17 cellular contexts compared by ENCODE assay signal in the genomic region with DNA sequence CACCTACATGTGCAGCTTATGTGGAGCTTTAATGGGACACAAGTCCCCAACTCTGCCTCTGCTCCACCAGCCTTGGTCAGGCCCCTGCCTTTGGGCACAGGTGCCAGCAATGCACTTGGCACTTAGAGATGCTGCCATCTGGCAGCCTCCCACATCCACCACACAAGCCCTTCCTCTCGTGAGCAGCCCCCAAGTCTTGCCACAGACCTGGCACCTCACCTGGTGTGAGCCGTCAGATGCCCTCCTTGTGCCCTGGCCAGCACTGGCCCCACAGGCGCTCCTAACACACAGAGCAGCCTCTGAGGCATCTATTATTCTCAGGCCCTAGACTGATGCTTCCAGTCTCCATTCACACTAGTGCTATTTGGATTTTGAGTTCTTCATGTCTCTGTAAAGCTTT. TPM values are rescaled to one million over a fixed set of nuclear protein-coding genes. Genes with fewer than 3 reads are reported as not detected.
DNase-seq lines count a peak whose midpoint lies in the region; ATAC-seq, FAIRE-seq and TF ChIP-seq lines count a peak whose summit lies in the region.
"Had no signal": no experiment of that assay in that cellular context is flagged by ENCODE, and none has a peak within 500 bp of the region (broad histone marks: within the 10 kb centered on the region; RNA-seq: fewer than 3 reads in every experiment).

No MANE protein-coding gene starts in this region.

- peak overlapping the region; percentile 49 for H3K4me2 ChIP-seq in BLaER1
- H3K4me2 ChIP-seq: PC-9 had no signal

- peaks cover 13% of the 10 kb centered on the region for H3K36me3 Mint-ChIP-seq in activated naive CD8-positive, alpha-beta T cell treated with anti-CD3 and anti-CD28 coated beads, Interleukin-2, amount 50 U/mL, for 24 hours (ENCODE audit: low read depth)

- no peak for TF ChIP-seq EP300 in ovary (IDR thresholded peaks at IDR 0.05)

- no peak for TF ChIP-seq CTCF in ovary (IDR thresholded peaks at IDR 0.05)

- no peaks in the 10 kb centered on the region for H3K27me3 Mint-ChIP-seq in activated naive CD8-positive, alpha-beta T cell treated with anti-CD3 and anti-CD28 coated beads, Interleukin-2, amount 50 U/mL, for 24 hours
- H3K27me3 Mint-ChIP-seq: activated naive CD8-positive, alpha-beta T cell treated with anti-CD3 and anti-CD28 coated beads, Interleukin-2, amount 10 ng/mL, durations not matched to agents 7 days and 5 days had no signal

- no peak for ATAC-seq in activated naive CD8-positive, alpha-beta T cell treated with anti-CD3 and anti-CD28 coated beads, Interleukin-2, amount 50 U/mL, for 24 hours
- no peak for ATAC-seq in GM21786 (IDR thresholded peaks at IDR 0.05; ENCODE audit: unreplicated experiment)
- ATAC-seq: heart left ventricle, left colon had no signal

- 79 to 90% (median 83%) methylated on average over 3 of the region's 3 CpGs for WGBS in ovary, 3 donors

- H3K27me3 ChIP-seq in BLaER1 = no peaks in the 10 kb centered on the region
- no peaks in the 10 kb centered on the region for H3K27me3 ChIP-seq in ovary
- H3K27me3 ChIP-seq: heart left ventricle had no signal

- peak overlapping the region; percentile 39 for H3K9ac ChIP-seq in BLaER1
- H3K9ac ChIP-seq: parathyroid adenoma had no signal

- H3K9me3 ChIP-seq in BLaER1 (no peaks in the 10 kb centered on the region), ovary (no peaks in the 10 kb centered on the region)
- H3K9me3 ChIP-seq: heart left ventricle had no signal

- H3K4me3 ChIP-seq in BLaER1 = no peak overlapping the region
- H3K4me3 ChIP-seq in ovary = no peak overlapping the region
- H3K4me3 ChIP-seq: heart left ventricle, PC-9 had no signal

- H3K9me3 Mint-ChIP-seq in activated naive CD8-positive, alpha-beta T cell treated with anti-CD3 and anti-CD28 coated beads, Interleukin-2, amount 50 U/mL, for 24 hours = no peaks in the 10 kb centered on the region
- H3K9me3 Mint-ChIP-seq: activated naive CD8-positive, alpha-beta T cell treated with anti-CD3 and anti-CD28 coated beads, Interleukin-2, amount 10 ng/mL, durations not matched to agents 7 days and 5 days; T-helper 2 cell treated with Interferon-gamma antibody and Interleukin-4, amounts not matched to agents 5 μg/mL and 100 μg/mL, for 36 hours had no signal

- no peak for DNase-seq in GM12891 (ENCODE audit: insufficient read length, low spot score)
- DNase-seq in activated naive CD8-positive, alpha-beta T cell treated with anti-CD3 and anti-CD28 coated beads, Interleukin-2, amount 50 U/mL, for 24 hours = no peak
- DNase-seq in myocyte (ENCODE audit: low read depth) = peak; percentile 35
- DNase-seq in stimulated activated CD8-positive, alpha-beta memory T cell treated with anti-CD3 and anti-CD28 coated beads, Interleukin-4, amount 100 ng/mL, for 48 hours = no peak
- no peak for DNase-seq in central memory CD4-positive, alpha-beta T cell
- DNase-seq in ovary = no peak
- DNase-seq: activated CD4-positive, alpha-beta T cell treated with anti-CD3 and anti-CD28 coated beads, Interleukin-2, amount 50 U/mL, for 4 hours; activated naive CD8-positive, alpha-beta T cell treated with anti-CD3 and anti-CD28 coated beads, Interleukin-2, amount 10 ng/mL, durations not matched to agents 7 days and 5 days; left colon; NCI-H2171 treated with DMSO at 0.1 percent for 48 hours; PC-9 had no signal

- peak overlapping the region; percentile 6 for H3K27ac Mint-ChIP-seq in activated naive CD8-positive, alpha-beta T cell treated with anti-CD3 and anti-CD28 coated beads, Interleukin-2, amount 50 U/mL, for 24 hours
- H3K27ac Mint-ChIP-seq: T-helper 2 cell treated with Interferon-gamma antibody and Interleukin-4, amounts not matched to agents 5 μg/mL and 100 μg/mL, for 36 hours had no signal

- H3K4me3 Mint-ChIP-seq in activated naive CD8-positive, alpha-beta T cell treated with anti-CD3 and anti-CD28 coated beads, Interleukin-2, amount 50 U/mL, for 24 hours = no peak overlapping the region
- H3K4me3 Mint-ChIP-seq: activated naive CD8-positive, alpha-beta T cell treated with anti-CD3 and anti-CD28 coated beads, Interleukin-2, amount 10 ng/mL, durations not matched to agents 7 days and 5 days; T-helper 2 cell treated with Interferon-gamma antibody and Interleukin-4, amounts not matched to agents 5 μg/mL and 100 μg/mL, for 36 hours had no signal

- intact Hi-C loops in ovary (cut with DNase I) = no loop called here

- H3K27ac ChIP-seq in BLaER1 (peak overlapping the region; percentile 25; the same call in 1 of the 2 replicates), ovary (no peak overlapping the region)
- H3K27ac ChIP-seq: parathyroid adenoma, PC-9 had no signal

- no peak for FAIRE-seq in GM12891 (lab: Jason Lieb, UNC)

- H3K4me1 ChIP-seq in BLaER1 (peaks cover 43% of the 10 kb centered on the region), ovary (ENCODE audit: insufficient read depth) (no peaks in the 10 kb centered on the region)
- H3K4me1 ChIP-seq: parathyroid adenoma had no signal

- peaks cover 22% of the 10 kb centered on the region for H3K4me1 Mint-ChIP-seq in activated naive CD8-positive, alpha-beta T cell treated with anti-CD3 and anti-CD28 coated beads, Interleukin-2, amount 50 U/mL, for 24 hours

- H3K36me3 ChIP-seq in BLaER1 = peaks cover 80% of the 10 kb centered on the region
- H3K36me3 ChIP-seq in ovary = no peaks in the 10 kb centered on the region

- H4K20me1 ChIP-seq in BLaER1 = peaks cover 12% of the 10 kb centered on the region; the same call in 1 of the 2 replicates

- TF ChIP-seq POLR2A in GM12891 (IDR thresholded peaks at IDR 0.05; ENCODE audit: low read depth, low read length) (0 out of 2 replicates have a peak, but pooled peaks have one; percentile 18), ovary (IDR thresholded peaks at IDR 0.05) (no peak)

TF ChIP-seq in GM12891, 5 proteins besides CTCF, POLR2A, EP300 and RAD21:
- TF ChIP-seq TAF1 (IDR thresholded peaks at IDR 0.05; ENCODE audit: low read depth, low read length) (no peak), PAX5 (IDR thresholded peaks at IDR 0.05; ENCODE audit: insufficient read depth, low read length, severe bottlenecking) (no peak), POLR2AphosphoS5 (IDR thresholded peaks at IDR 0.05; ENCODE audit: low read depth, low read length) (no peak), POU2F2 (IDR thresholded peaks at IDR 0.05; ENCODE audit: low read depth, low read length) (no peak), SPI1 (IDR thresholded peaks at IDR 0.05; ENCODE audit: low read depth, low read length) (no peak)

RNA-seq across cellular contexts. Expression of a gene that starts 24.5 kb away (rescaled TPM):
- polyA plus RNA-seq in GM12891 (2012; ENCODE audit: low read depth, missing spikeins) = 0.04 TPM
- total RNA-seq in myocyte = not detected in 2 replicates
- polyA plus RNA-seq in myocyte (2012) = 0.10 TPM
- 1 to 10 TPM in 3 of 7 donors, under 1 TPM in 4; 0.22 to 2.2 (median 0.61) TPM for total RNA-seq in ovary
- polyA plus RNA-seq in ovary = 1 to 10 TPM; 1.1 to 5.0 TPM
- total RNA-seq: activated naive CD8-positive, alpha-beta T cell treated with anti-CD3 and anti-CD28 coated beads, Interleukin-2, amount 10 ng/mL, durations not matched to agents 7 days and 5 days; left colon; PC-9 had no signal
- polyA plus RNA-seq: BJ had no signal
